In the genomic region with DNA sequence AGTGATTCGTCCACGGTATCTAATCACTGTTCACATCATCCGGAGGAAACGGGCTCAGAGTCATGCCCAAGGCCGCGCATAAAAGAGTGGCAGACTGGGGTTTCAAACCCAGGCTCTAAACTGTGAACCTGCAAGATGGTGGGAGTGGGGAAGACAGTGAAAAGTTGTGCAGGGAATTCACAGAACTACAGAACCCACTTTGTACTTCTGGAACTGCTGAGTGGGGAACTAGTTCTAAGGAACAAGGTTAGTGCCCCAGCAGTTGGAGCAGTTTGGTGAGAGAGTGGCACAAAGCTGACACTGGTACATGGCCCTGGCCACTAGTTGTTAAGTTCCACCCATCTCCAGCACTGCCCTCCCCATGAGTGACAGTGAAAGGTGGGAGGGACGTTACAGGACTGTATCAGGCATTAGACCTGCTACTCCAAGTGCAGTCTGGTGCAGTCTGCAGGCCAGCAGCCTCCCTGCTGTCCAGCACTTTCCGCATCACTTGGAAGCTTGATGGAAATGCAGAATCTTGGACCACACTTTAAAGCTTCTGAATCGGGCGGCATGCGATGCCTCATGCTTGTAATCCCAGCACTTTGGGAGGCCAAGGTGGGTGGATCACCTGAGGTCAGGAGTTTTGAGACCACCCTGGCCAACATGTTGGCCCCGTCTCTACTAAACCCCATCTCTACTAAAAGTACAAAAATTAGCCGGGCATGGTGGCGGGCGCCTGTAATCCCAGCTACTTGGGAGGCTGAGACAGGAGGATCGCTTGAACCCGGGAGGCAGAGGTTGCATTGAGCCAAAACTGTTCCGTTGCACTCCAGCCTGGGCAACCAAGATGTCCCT, we compare ENCODE assay signal across 1 cellular context.
A peak's percentile ranks its signal among the peaks of the same experiment; 100 is the strongest.
TF ChIP-seq lines count a peak whose summit lies in the region.

No MANE protein-coding gene starts in this region.

TF ChIP-seq in HEK293, 187 proteins besides CTCF, POLR2A, EP300 and RAD21 (continued from another document):
- TF ChIP-seq ZNF148 (tag by site-specific recombination; IDR thresholded peaks at IDR 0.05; ENCODE audit: borderline replicate concordance) (no peak), SCRT1 (tag by site-specific recombination; IDR thresholded peaks at IDR 0.05; ENCODE audit: borderline replicate concordance) (no peak), ZNF558 (tag by site-specific recombination; IDR thresholded peaks at IDR 0.05) (no peak), KLF9 (tag by site-specific recombination; IDR thresholded peaks at IDR 0.05; ENCODE audit: low read depth) (no peak), ZNF302 (tag by site-specific recombination; IDR thresholded peaks at IDR 0.05; ENCODE audit: low read depth) (no peak), SP7 (tag by site-specific recombination; IDR thresholded peaks at IDR 0.05) (no peak), ZNF660 (tag by site-specific recombination; IDR thresholded peaks at IDR 0.05) (no peak), ZNF707 (tag by site-specific recombination; IDR thresholded peaks at IDR 0.05) (no peak), ZNF19 (tag by site-specific recombination; IDR thresholded peaks at IDR 0.05; ENCODE audit: low read depth) (no peak), REPIN1 (tag by site-specific recombination; IDR thresholded peaks at IDR 0.05; ENCODE audit: low read depth) (no peak), GLI2 (tag by site-specific recombination; IDR thresholded peaks at IDR 0.05; ENCODE audit: borderline replicate concordance, low read depth) (no peak)
- TF ChIP-seq, protein P1, sequence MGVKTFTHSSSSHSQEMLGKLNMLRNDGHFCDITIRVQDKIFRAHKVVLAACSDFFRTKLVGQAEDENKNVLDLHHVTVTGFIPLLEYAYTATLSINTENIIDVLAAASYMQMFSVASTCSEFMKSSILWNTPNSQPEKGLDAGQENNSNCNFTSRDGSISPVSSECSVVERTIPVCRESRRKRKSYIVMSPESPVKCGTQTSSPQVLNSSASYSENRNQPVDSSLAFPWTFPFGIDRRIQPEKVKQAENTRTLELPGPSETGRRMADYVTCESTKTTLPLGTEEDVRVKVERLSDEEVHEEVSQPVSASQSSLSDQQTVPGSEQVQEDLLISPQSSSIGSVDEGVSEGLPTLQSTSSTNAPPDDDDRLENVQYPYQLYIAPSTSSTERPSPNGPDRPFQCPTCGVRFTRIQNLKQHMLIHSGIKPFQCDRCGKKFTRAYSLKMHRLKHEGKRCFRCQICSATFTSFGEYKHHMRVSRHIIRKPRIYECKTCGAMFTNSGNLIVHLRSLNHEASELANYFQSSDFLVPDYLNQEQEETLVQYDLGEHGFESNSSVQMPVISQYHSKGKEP (tag by site-specific recombination; IDR thresholded peaks at IDR 0.05) = peak; percentile 68; the same call in 1 of the 2 replicates
- TF ChIP-seq, protein P2, sequence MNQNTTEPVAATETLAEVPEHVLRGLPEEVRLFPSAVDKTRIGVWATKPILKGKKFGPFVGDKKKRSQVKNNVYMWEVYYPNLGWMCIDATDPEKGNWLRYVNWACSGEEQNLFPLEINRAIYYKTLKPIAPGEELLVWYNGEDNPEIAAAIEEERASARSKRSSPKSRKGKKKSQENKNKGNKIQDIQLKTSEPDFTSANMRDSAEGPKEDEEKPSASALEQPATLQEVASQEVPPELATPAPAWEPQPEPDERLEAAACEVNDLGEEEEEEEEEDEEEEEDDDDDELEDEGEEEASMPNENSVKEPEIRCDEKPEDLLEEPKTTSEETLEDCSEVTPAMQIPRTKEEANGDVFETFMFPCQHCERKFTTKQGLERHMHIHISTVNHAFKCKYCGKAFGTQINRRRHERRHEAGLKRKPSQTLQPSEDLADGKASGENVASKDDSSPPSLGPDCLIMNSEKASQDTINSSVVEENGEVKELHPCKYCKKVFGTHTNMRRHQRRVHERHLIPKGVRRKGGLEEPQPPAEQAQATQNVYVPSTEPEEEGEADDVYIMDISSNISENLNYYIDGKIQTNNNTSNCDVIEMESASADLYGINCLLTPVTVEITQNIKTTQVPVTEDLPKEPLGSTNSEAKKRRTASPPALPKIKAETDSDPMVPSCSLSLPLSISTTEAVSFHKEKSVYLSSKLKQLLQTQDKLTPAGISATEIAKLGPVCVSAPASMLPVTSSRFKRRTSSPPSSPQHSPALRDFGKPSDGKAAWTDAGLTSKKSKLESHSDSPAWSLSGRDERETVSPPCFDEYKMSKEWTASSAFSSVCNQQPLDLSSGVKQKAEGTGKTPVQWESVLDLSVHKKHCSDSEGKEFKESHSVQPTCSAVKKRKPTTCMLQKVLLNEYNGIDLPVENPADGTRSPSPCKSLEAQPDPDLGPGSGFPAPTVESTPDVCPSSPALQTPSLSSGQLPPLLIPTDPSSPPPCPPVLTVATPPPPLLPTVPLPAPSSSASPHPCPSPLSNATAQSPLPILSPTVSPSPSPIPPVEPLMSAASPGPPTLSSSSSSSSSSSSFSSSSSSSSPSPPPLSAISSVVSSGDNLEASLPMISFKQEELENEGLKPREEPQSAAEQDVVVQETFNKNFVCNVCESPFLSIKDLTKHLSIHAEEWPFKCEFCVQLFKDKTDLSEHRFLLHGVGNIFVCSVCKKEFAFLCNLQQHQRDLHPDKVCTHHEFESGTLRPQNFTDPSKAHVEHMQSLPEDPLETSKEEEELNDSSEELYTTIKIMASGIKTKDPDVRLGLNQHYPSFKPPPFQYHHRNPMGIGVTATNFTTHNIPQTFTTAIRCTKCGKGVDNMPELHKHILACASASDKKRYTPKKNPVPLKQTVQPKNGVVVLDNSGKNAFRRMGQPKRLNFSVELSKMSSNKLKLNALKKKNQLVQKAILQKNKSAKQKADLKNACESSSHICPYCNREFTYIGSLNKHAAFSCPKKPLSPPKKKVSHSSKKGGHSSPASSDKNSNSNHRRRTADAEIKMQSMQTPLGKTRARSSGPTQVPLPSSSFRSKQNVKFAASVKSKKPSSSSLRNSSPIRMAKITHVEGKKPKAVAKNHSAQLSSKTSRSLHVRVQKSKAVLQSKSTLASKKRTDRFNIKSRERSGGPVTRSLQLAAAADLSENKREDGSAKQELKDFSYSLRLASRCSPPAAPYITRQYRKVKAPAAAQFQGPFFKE (tag by site-specific recombination; IDR thresholded peaks at IDR 0.05; ENCODE audit: borderline replicate concordance) = no peak
- TF ChIP-seq, protein P3, sequence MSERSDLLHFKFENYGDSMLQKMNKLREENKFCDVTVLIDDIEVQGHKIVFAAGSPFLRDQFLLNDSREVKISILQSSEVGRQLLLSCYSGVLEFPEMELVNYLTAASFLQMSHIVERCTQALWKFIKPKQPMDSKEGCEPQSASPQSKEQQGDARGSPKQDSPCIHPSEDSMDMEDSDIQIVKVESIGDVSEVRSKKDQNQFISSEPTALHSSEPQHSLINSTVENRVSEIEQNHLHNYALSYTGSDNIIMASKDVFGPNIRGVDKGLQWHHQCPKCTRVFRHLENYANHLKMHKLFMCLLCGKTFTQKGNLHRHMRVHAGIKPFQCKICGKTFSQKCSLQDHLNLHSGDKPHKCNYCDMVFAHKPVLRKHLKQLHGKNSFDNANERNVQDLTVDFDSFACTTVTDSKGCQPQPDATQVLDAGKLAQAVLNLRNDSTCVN (tag by site-specific recombination; optimal IDR thresholded peaks at IDR 0.05) = no peak
TF ChIP-seq in HEK293: peak in this region for 7.
